In the genomic region with DNA sequence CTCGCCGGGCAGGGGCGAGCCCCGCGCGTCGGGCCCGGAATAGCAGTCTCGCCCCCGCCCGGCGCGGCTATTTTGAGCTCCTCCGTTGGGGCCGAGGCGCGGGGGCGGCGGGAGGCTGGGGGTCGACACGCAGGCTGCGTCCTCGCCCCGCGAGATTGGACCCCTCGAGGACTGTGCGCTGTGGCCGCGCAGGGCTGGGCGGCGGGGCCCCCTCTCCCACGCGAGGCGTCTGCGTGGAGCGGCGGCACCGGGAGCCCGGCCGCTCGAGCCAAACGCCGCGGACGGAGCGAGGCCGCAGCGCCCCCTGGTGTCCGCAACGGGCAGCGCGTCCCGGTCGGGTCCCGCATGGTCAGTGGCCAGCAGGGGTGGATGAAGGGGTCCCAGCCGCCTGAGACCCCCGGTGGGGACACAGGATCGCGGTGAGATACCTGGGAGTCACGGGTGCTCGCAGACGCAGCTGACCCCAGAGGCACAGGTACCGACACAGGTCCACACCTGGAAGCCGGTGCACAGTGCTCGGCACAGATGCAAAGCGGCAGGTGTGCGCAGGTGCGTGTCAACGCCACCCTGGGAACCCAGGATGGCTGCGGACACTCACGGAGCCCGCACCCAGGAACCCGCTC, we compare ENCODE assay signal across 8 cellular contexts. TPM values are rescaled to one million over a fixed set of nuclear protein-coding genes. Genes with fewer than 3 reads are reported as not detected.
A peak's percentile ranks its signal among the peaks of the same experiment; 100 is the strongest.
DNase-seq lines count a peak whose midpoint lies in the region; ATAC-seq and TF ChIP-seq lines count a peak whose summit lies in the region.

No MANE protein-coding gene starts in this region.

- peaks cover 0 to 12% (median 0%) of the 10 kb centered on the region in 3 donors for H3K36me3 ChIP-seq in Peyer's patch
- no peaks in the 10 kb centered on the region for H3K36me3 ChIP-seq in ovary

- H3K4me3 Mint-ChIP-seq in activated naive CD4-positive, alpha-beta T cell treated with anti-CD3 and anti-CD28 coated beads, Interleukin-2, amount 10 ng/mL, durations not matched to agents 7 days and 5 days = peak overlapping the region; percentile 62

- peak; percentile 97 to 100 (median 99) for TF ChIP-seq CTCF in Peyer's patch (IDR thresholded peaks at IDR 0.05)
- TF ChIP-seq CTCF in ovary (IDR thresholded peaks at IDR 0.05) = peak; percentile 85 to 100 (median 100)

- peak overlapping the region; percentile 51 to 80 (median 60) for H3K4me3 ChIP-seq in Peyer's patch
- H3K4me3 ChIP-seq in ovary = peak overlapping the region; percentile 49

- peaks cover 23% of the 10 kb centered on the region for H3K36me3 Mint-ChIP-seq in activated naive CD4-positive, alpha-beta T cell treated with anti-CD3 and anti-CD28 coated beads, Interleukin-2, amount 10 ng/mL, durations not matched to agents 7 days and 5 days

- H3K27ac ChIP-seq in Peyer's patch = peak overlapping the region; percentile 94 to 99 (median 98)
- H3K27ac ChIP-seq in ovary = peak overlapping the region; percentile 86 to 93

- peaks cover 18 to 87% (median 72%) of the 10 kb centered on the region in 4 donors for H3K4me1 ChIP-seq in Peyer's patch
- H3K4me1 ChIP-seq in ovary (ENCODE audit: insufficient read depth) = peaks cover 39% of the 10 kb centered on the region

- 0 to 2% (median 1%) methylated on average over 32 to 73 of the region's 73 CpGs for WGBS in ovary, 3 donors

- H3K27me3 ChIP-seq in Peyer's patch = no peaks in the 10 kb centered on the region
- no peaks in the 10 kb centered on the region for H3K27me3 ChIP-seq in ovary

- TF ChIP-seq POLR2A in Peyer's patch (IDR thresholded peaks at IDR 0.05) = no peak
- TF ChIP-seq POLR2A in ovary (IDR thresholded peaks at IDR 0.05) = peak; percentile 36

- H3K27ac Mint-ChIP-seq in activated naive CD4-positive, alpha-beta T cell treated with anti-CD3 and anti-CD28 coated beads, Interleukin-2, amount 10 ng/mL, durations not matched to agents 7 days and 5 days = no peak overlapping the region

- no peak for TF ChIP-seq EP300 in ovary (IDR thresholded peaks at IDR 0.05)

- peaks cover 9% of the 10 kb centered on the region for H3K27me3 Mint-ChIP-seq in activated naive CD4-positive, alpha-beta T cell treated with anti-CD3 and anti-CD28 coated beads, Interleukin-2, amount 10 ng/mL, durations not matched to agents 7 days and 5 days

- H3K9me3 ChIP-seq in Peyer's patch (no peaks in the 10 kb centered on the region), ovary (no peaks in the 10 kb centered on the region)

- CTCF ChIA-PET in activated naive CD4-positive, alpha-beta T cell treated with anti-CD3 and anti-CD28 coated beads, Interleukin-2, amount 10 ng/mL, durations not matched to agents 7 days and 5 days (lab: Charles Lee) = interaction anchor here (0.8 to 6.5 kb wide), 11 partner anchors 10 to 283 kb away, joined by 3 to 295 read pairs (median 3); a partner anchor contains a TSS

- intact Hi-C loops in Right ventricle myocardium inferior (cut with DNase I) (loop anchor here (1.0 to 2.0 kb wide), 3 partner anchors 18 to 50 kb away; no protein-coding TSS in a partner anchor), ovary (cut with DNase I) (loop anchor here (1.0 to 2.0 kb wide), 2 partner anchors 22 to 23 kb away; no protein-coding TSS in a partner anchor)

- peaks cover 72% of the 10 kb centered on the region for H3K4me1 Mint-ChIP-seq in activated naive CD4-positive, alpha-beta T cell treated with anti-CD3 and anti-CD28 coated beads, Interleukin-2, amount 10 ng/mL, durations not matched to agents 7 days and 5 days

- peak; percentile 48 for DNase-seq in NCI-H1092 treated with DMSO at 0.1 percent for 48 hours (lab: John Stamatoyannopoulos, UW)
- no peak for DNase-seq in NCI-H1092 (lab: John Stamatoyannopoulos, UW)
- DNase-seq in Peyer's patch = peak; percentile 66 to 91 (median 89)
- DNase-seq in activated naive CD4-positive, alpha-beta T cell treated with anti-CD3 and anti-CD28 coated beads, Interleukin-2, amount 10 ng/mL, durations not matched to agents 7 days and 5 days = peak; percentile 75
- peak; percentile 93 for DNase-seq in Right ventricle myocardium inferior (ENCODE audit: missing footprints)
- peak; percentile 70 to 90 (median 82) for DNase-seq in ovary

- H3K9me3 Mint-ChIP-seq in activated naive CD4-positive, alpha-beta T cell treated with anti-CD3 and anti-CD28 coated beads, Interleukin-2, amount 10 ng/mL, durations not matched to agents 7 days and 5 days = no peaks in the 10 kb centered on the region

- ATAC-seq in HG03025 (IDR thresholded peaks at IDR 0.05; ENCODE audit: low FRiP score, unreplicated experiment) (peak; percentile 9), Right ventricle myocardium inferior (peak; percentile 29), GM19452 (IDR thresholded peaks at IDR 0.05; ENCODE audit: unreplicated experiment) (no peak)

RNA-seq across cellular contexts. Expression of a gene that starts 2.2 kb away (rescaled TPM):
- total RNA-seq in Peyer's patch (100 to 1,000 TPM; 258 to 623 (median 458) TPM), Right ventricle myocardium inferior (219 TPM), ovary (100 to 1,000 TPM; 602 to 917 (median 855) TPM)
- 1,000 to 10,000 TPM in 1 of 2 donors, 100 to 1,000 TPM in 1; 610 to 1,254 TPM for polyA plus RNA-seq in ovary

RNA-seq across cellular contexts. Expression of a gene that starts 8.4 kb away (rescaled TPM):
- total RNA-seq in Peyer's patch = 10 to 100 TPM; 39.6 to 87.7 (median 80.0) TPM
- 13.1 TPM for total RNA-seq in Right ventricle myocardium inferior
- total RNA-seq in ovary = 10 to 100 TPM; 21.7 to 72.5 (median 26.7) TPM
- polyA plus RNA-seq in ovary = 10 to 100 TPM in 1 of 2 donors, under 1 TPM in 1; 0.30 to 35.2 TPM

RNA-seq across cellular contexts. Expression of a gene that starts 18.5 kb away (rescaled TPM):
- total RNA-seq in Peyer's patch (100 to 1,000 TPM in 1 of 4 donors, 10 to 100 TPM in 3; 34.7 to 205 (median 98.9) TPM), Right ventricle myocardium inferior (62.8 TPM), ovary (100 to 1,000 TPM in 5 of 7 donors, 10 to 100 TPM in 2; 44.9 to 261 (median 107) TPM)
- 10 to 100 TPM; 10.1 to 26.7 TPM for polyA plus RNA-seq in ovary

RNA-seq across cellular contexts. Expression of a gene that starts 18.7 kb away (rescaled TPM):
- total RNA-seq in Peyer's patch = 10 to 100 TPM; 21.5 to 34.1 (median 32.3) TPM
- total RNA-seq in Right ventricle myocardium inferior = not detected
- not detected for total RNA-seq in ovary
- under 1 TPM in 1 of 2 donors, not detected in 1; 0.11 TPM for polyA plus RNA-seq in ovary

RNA-seq across cellular contexts. Expression of a gene that starts 25.4 kb away (rescaled TPM):
- total RNA-seq in Peyer's patch (100 to 1,000 TPM in 3 of 4 donors, 10 to 100 TPM in 1; 88.3 to 299 (median 206) TPM), Right ventricle myocardium inferior (656 TPM), ovary (100 to 1,000 TPM in 6 of 7 donors, 10 to 100 TPM in 1; 71.9 to 218 (median 148) TPM)
- 100 to 1,000 TPM in 1 of 2 donors, 1 to 10 TPM in 1; 1.3 to 110 TPM for polyA plus RNA-seq in ovary
